15 cellular contexts compared by ENCODE assay signal in genomic region chr2:199219551-199219950, GRCh38.
"Had no signal": no experiment of that assay in that cellular context is flagged by ENCODE, and none has a peak within 500 bp of the region (broad histone marks: within the 10 kb centered on the region; RNA-seq: fewer than 3 reads in every experiment).

No MANE protein-coding gene starts in this region.

- ATAC-seq: heart left ventricle; naive thymus-derived CD4-positive, alpha-beta T cell had no signal

- DNase-seq: effector CD4-positive, alpha-beta T cell; endodermal cell; foreskin melanocyte; heart left ventricle; hypothalamus; kidney glomerular epithelial cell; naive thymus-derived CD4-positive, alpha-beta T cell; posterior cingulate gyrus; sigmoid colon; stimulated activated CD4-positive, alpha-beta T cell treated with anti-CD3 and anti-CD28 coated beads, Interleukin-2, amount 100 ng/mL, for 24 hours; stimulated activated naive CD4-positive, alpha-beta T cell treated with Interleukin-2 at 50 U/mL for 16 hours; trophoblast cell had no signal

- H3K36me3 Mint-ChIP-seq: naive thymus-derived CD4-positive, alpha-beta T cell had no signal

- H3K4me1 Mint-ChIP-seq: endodermal cell; naive thymus-derived CD4-positive, alpha-beta T cell had no signal

- H3K27ac ChIP-seq: coronary artery, heart left ventricle, neutrophil, sigmoid colon, skin epidermis had no signal

- H3K9me3 ChIP-seq: neutrophil, sigmoid colon had no signal

- H3K4me3 Mint-ChIP-seq: endodermal cell; naive thymus-derived CD4-positive, alpha-beta T cell had no signal

- H3K4me1 ChIP-seq: heart left ventricle, sigmoid colon had no signal

- H3K27me3 ChIP-seq: heart left ventricle, neutrophil, sigmoid colon had no signal

- H3K4me3 ChIP-seq: coronary artery, heart left ventricle, sigmoid colon, skin epidermis had no signal

- H3K36me3 ChIP-seq: heart left ventricle, neutrophil, sigmoid colon had no signal

- H3K27me3 Mint-ChIP-seq: naive thymus-derived CD4-positive, alpha-beta T cell had no signal

- H3K27ac Mint-ChIP-seq: endodermal cell; naive thymus-derived CD4-positive, alpha-beta T cell had no signal
